19 cellular contexts compared by ENCODE assay signal in the genomic region with DNA sequence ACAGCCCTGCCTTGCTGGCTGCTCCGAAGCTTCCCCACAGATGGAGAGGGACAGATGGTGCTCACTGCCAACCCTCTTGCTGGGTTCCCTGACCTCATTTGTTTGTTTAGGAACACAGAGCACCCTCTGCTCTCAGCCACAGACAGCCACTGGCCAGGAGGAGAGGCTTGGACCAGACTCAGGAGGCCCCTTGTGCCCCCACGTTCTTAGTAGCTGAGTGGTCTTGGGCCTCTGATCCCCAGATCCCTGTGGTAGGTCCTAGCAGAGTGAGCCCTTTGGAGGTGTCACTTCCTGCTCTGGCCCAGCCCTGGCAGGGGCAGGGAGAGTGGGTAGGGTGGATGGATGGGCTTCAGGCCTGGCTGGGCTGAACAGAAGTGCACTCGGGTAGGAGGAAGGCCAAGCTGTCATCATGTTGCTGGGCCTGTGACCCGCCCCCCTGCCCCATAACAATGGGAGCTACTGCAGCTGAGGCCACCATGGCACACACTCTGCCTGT.
A peak's percentile ranks its signal among the peaks of the same experiment; 100 is the strongest.
DNase-seq lines count a peak whose midpoint lies in the region; ATAC-seq and TF ChIP-seq lines count a peak whose summit lies in the region.
"Had no signal": no experiment of that assay in that cellular context is flagged by ENCODE, and none has a peak within 500 bp of the region (broad histone marks: within the 10 kb centered on the region; RNA-seq: fewer than 3 reads in every experiment).

No MANE protein-coding gene starts in this region.

- H3K36me3 Mint-ChIP-seq in activated T-cell treated with anti-CD3 and anti-CD28 coated beads, Interleukin-2, amount 50 U/mL, for 72 hours (ENCODE audit: insufficient read depth in 2 of 2) = no peaks in the 10 kb centered on the region
- H3K36me3 Mint-ChIP-seq: naive thymus-derived CD8-positive, alpha-beta T cell had no signal

- H3K9me3 Mint-ChIP-seq in activated T-cell treated with anti-CD3 and anti-CD28 coated beads, Interleukin-2, amount 50 U/mL, for 72 hours = no peaks in the 10 kb centered on the region
- H3K9me3 Mint-ChIP-seq: endodermal cell, GM23338 had no signal

- H3K9me3 ChIP-seq in tibial nerve = no peaks in the 10 kb centered on the region
- H3K9me3 ChIP-seq: Caco-2, Peyer's patch, thoracic aorta had no signal

- TF ChIP-seq EP300 in tibial nerve (IDR thresholded peaks at IDR 0.05) = no peak

- no peaks in the 10 kb centered on the region for H3K27me3 Mint-ChIP-seq in activated T-cell treated with anti-CD3 and anti-CD28 coated beads, Interleukin-2, amount 50 U/mL, for 72 hours (ENCODE audit: low read depth)

- no peak for TF ChIP-seq POLR2A in tibial nerve (IDR thresholded peaks at IDR 0.05)

- DNase-seq in DMS 273 (lab: John Stamatoyannopoulos, UW; ENCODE audit: unreplicated experiment) = peak; percentile 93
- DNase-seq in NCI-H1092 treated with DMSO at 0.1 percent for 48 hours (lab: John Stamatoyannopoulos, UW) = peak; percentile 39
- peak; percentile 92 for DNase-seq in cerebellar cortex (ENCODE audit: low spot score)
- DNase-seq in occipital lobe (lab: John Stamatoyannopoulos, UW) = peak; percentile 17
- DNase-seq in medulla oblongata (ENCODE audit: extremely low spot score) = no peak
- no peak for DNase-seq in activated T-cell treated with anti-CD3 and anti-CD28 coated beads, Interleukin-2, amount 50 U/mL, for 72 hours
- no peak for DNase-seq in tibial nerve (ENCODE audit: low spot score in 2 of 2)
- DNase-seq: activated CD8-positive, alpha-beta T cell treated with anti-CD3 and anti-CD28 coated beads, Interleukin-2, amount 10 ng/mL, durations not matched to agents 7 days and 5 days; central memory CD4-positive, alpha-beta T cell; endodermal cell; naive thymus-derived CD8-positive, alpha-beta T cell; NCI-H1417 treated with DMSO at 0.1 percent for 48 hours; NCI-H774 had no signal

- no peaks in the 10 kb centered on the region for H3K27me3 ChIP-seq in tibial nerve
- H3K27me3 ChIP-seq: Peyer's patch had no signal

- no peak overlapping the region for H3K4me3 Mint-ChIP-seq in activated T-cell treated with anti-CD3 and anti-CD28 coated beads, Interleukin-2, amount 50 U/mL, for 72 hours
- H3K4me3 Mint-ChIP-seq: activated CD8-positive, alpha-beta T cell treated with anti-CD3 and anti-CD28 coated beads, Interleukin-2, amount 10 ng/mL, durations not matched to agents 7 days and 5 days; endodermal cell; GM23338; naive thymus-derived CD8-positive, alpha-beta T cell had no signal

- no peak overlapping the region for H3K27ac Mint-ChIP-seq in activated T-cell treated with anti-CD3 and anti-CD28 coated beads, Interleukin-2, amount 50 U/mL, for 72 hours
- H3K27ac Mint-ChIP-seq: activated CD8-positive, alpha-beta T cell treated with anti-CD3 and anti-CD28 coated beads, Interleukin-2, amount 10 ng/mL, durations not matched to agents 7 days and 5 days; endodermal cell; GM23338; naive thymus-derived CD8-positive, alpha-beta T cell had no signal

- H3K36me3 ChIP-seq in tibial nerve = no peaks in the 10 kb centered on the region
- H3K36me3 ChIP-seq: Peyer's patch, thoracic aorta had no signal

- TF ChIP-seq CTCF in tibial nerve (IDR thresholded peaks at IDR 0.05) = no peak

- no peak overlapping the region for H3K4me3 ChIP-seq in tibial nerve
- H3K4me3 ChIP-seq: GM23338, Peyer's patch, thoracic aorta had no signal

- H3K4me1 Mint-ChIP-seq in activated T-cell treated with anti-CD3 and anti-CD28 coated beads, Interleukin-2, amount 50 U/mL, for 72 hours (ENCODE audit: low read depth) = no peaks in the 10 kb centered on the region
- H3K4me1 Mint-ChIP-seq: endodermal cell; GM23338; naive thymus-derived CD8-positive, alpha-beta T cell had no signal

- WGBS in tibial nerve, 2 donors = 38 to 48% methylated on average over 3 to 4 of the region's 4 CpGs

- H3K27ac ChIP-seq in tibial nerve = no peak overlapping the region
- H3K27ac ChIP-seq: KMS-11, Peyer's patch, thoracic aorta had no signal

- ATAC-seq in esophagus mucosa = no peak
- no peak for ATAC-seq in activated T-cell treated with anti-CD3 and anti-CD28 coated beads, Interleukin-2, amount 50 U/mL, for 72 hours (replicated peaks in 1 of 2)
- ATAC-seq: activated CD8-positive, alpha-beta T cell treated with anti-CD3 and anti-CD28 coated beads, Interleukin-2, amount 10 ng/mL, durations not matched to agents 7 days and 5 days; GM23338; naive thymus-derived CD8-positive, alpha-beta T cell had no signal

- no peaks in the 10 kb centered on the region for H3K4me1 ChIP-seq in tibial nerve
- H3K4me1 ChIP-seq: Caco-2, Peyer's patch had no signal

Comparison
In these comparisons a context has a peak if more than half of its experiments do, and no peak if none do; other contexts are left out.
1. DNase-seq: peak in DMS 273 (single experiment), NCI-H1092 treated with DMSO at 0.1 percent for 48 hours (single experiment), cerebellar cortex (single experiment) and occipital lobe (single experiment); none in medulla oblongata (single experiment), activated T-cell treated with anti-CD3 and anti-CD28 coated beads, Interleukin-2, amount 50 U/mL, for 72 hours (0 of 2) and tibial nerve (0 of 2).